ENCODE assay signal across 1 cellular context in genomic region chr10:102500621-102501149, GRCh38.
TF ChIP-seq lines count a peak whose summit lies in the region.

No MANE protein-coding gene starts in this region.

TF ChIP-seq in H1, 55 proteins besides CTCF, POLR2A, EP300 and RAD21:
- TF ChIP-seq TBP (IDR thresholded peaks at IDR 0.05; ENCODE audit: low read depth, low read length) (no peak), KDM1A (IDR thresholded peaks at IDR 0.05; ENCODE audit: borderline replicate concordance, low read length) (no peak), CHD7 (IDR thresholded peaks at IDR 0.05; ENCODE audit: insufficient replicate concordance, low read length) (no peak), BACH1 (IDR thresholded peaks at IDR 0.05; ENCODE audit: low read length) (no peak)
